ENCODE assay signal across 18 cellular contexts in the genomic region with DNA sequence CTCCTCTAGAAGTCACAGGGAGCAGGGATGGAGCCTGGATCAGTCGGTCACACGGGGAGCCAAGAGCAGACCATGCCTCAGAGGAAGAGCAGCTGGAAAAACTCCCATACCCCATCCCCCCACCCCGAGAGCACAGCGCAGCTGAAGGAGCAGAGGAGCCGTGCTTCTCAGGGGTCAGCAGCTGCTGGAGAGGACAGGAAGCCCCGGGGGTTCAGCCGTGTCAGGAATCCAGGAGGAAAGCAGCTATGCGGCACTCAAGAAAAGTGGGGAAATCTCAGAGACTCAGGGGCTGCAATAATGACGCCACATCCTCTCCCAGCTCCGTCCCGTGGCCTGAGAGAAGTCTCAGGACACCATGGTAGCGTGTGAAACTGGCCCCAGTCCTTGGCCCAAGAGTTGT.
DNase-seq lines count a peak whose midpoint lies in the region; TF ChIP-seq lines count a peak whose summit lies in the region.
"Had no signal": no experiment of that assay in that cellular context is flagged by ENCODE, and none has a peak within 500 bp of the region (broad histone marks: within the 10 kb centered on the region; RNA-seq: fewer than 3 reads in every experiment).

No MANE protein-coding gene starts in this region.

- H3K4me1 ChIP-seq in BLaER1 (peaks cover 98% of the 10 kb centered on the region), HUES64 (ENCODE audit: insufficient read depth, low read length) (no peaks in the 10 kb centered on the region)
- H3K4me1 ChIP-seq: Caco-2 had no signal

- H4K20me1 ChIP-seq in BLaER1: no peaks in the 10 kb centered on the region

- WGBS in HUES64: 84% methylated on average over 12 of the region's 12 CpGs

- H3K9me3 ChIP-seq in BLaER1 (peaks cover 16% of the 10 kb centered on the region; the same call in 1 of the 2 replicates), HUES64 (ENCODE audit: insufficient read depth, low read depth, low read length) (no peaks in the 10 kb centered on the region)
- H3K9me3 ChIP-seq: Caco-2 had no signal

- H3K4me2 ChIP-seq in BLaER1: peak overlapping the region; percentile 96

- DNase-seq in left kidney (ENCODE audit: low read depth, low spot score) (peak; percentile 72), putamen (ENCODE audit: low spot score) (peak; percentile 9), coronary artery (ENCODE audit: low spot score) (no peak), GM20000 (ENCODE audit: low spot score) (no peak), NOMO-1 (lab: John Stamatoyannopoulos, UW; ENCODE audit: unreplicated experiment in 2 of 2) (no peak)
- DNase-seq: AML-193; Caco-2; CD4-positive, CD25-positive, alpha-beta regulatory T cell; DMS153; GOT3; Karpas-422; MM.1S; NCI-H1930; NCI-H446; NCI-H69 had no signal

- TF ChIP-seq CTCF in coronary artery (IDR thresholded peaks at IDR 0.05): no peak
- no peak for TF ChIP-seq CTCF in GM20000 (IDR thresholded peaks at IDR 0.05; ENCODE audit: extremely low read depth, missing control alignments)

- H3K4me3 ChIP-seq in BLaER1 (peak overlapping the region; percentile 48), HUES64 (ENCODE audit: low read length) (no peak overlapping the region), coronary artery (no peak overlapping the region)

- peak overlapping the region; percentile 81 for H3K9ac ChIP-seq in BLaER1
- H3K9ac ChIP-seq in HUES64 (ENCODE audit: low read depth, low read length): peak overlapping the region; percentile 20; the same call in 1 of the 2 replicates

- H3K27me3 ChIP-seq in BLaER1 (no peaks in the 10 kb centered on the region), HUES64 (ENCODE audit: insufficient read depth, low read length) (no peaks in the 10 kb centered on the region)

- H3K36me3 ChIP-seq in BLaER1 (peaks cover 16% of the 10 kb centered on the region), HUES64 (ENCODE audit: insufficient read depth, low read length) (no peaks in the 10 kb centered on the region)

- H3K27ac ChIP-seq in BLaER1 (peak overlapping the region; percentile 97), HUES64 (ENCODE audit: low read depth, low read length) (no peak overlapping the region), coronary artery (no peak overlapping the region)
- H3K27ac ChIP-seq: RWPE1 had no signal

Comparison
In these comparisons a context has a peak if more than half of its experiments do, and no peak if none do; other contexts are left out.
1. DNase-seq: peak in left kidney (single experiment) and putamen (single experiment); none in coronary artery (single experiment), GM20000 (single experiment) and NOMO-1 (0 of 2).